Comparison of ENCODE assay signal across 1 cellular context in genomic region chr13:98142427-98143156, GRCh38.
TF ChIP-seq lines count a peak whose summit lies in the region.

TSS of gene FARP1 (plus strand) at chr13:98143094. CDS start at chr13:98213243, 70,149 bp downstream.

TF ChIP-seq in HepG2, 621 proteins besides CTCF, POLR2A, EP300 and RAD21 (continued from another document and continues in another):
- 0 out of 2 replicates have a peak, but pooled peaks have one; percentile 69 for TF ChIP-seq ZBTB34 (CRISPR knock-in tag; IDR thresholded peaks at IDR 0.05)
- no peak for TF ChIP-seq MAF1 (CRISPR knock-in tag; IDR thresholded peaks at IDR 0.05; ENCODE audit: borderline replicate concordance)
- TF ChIP-seq ZNF446 (CRISPR knock-in tag; IDR thresholded peaks at IDR 0.05), result peak; percentile 74; the same call in 1 of the 2 replicates
- no peak; the same call in 1 of the 2 replicates for TF ChIP-seq CCDC6 (CRISPR knock-in tag; IDR thresholded peaks at IDR 0.05)
- TF ChIP-seq HNRNPUL1 (IDR thresholded peaks at IDR 0.05; ENCODE audit: low read depth, low read length), result no peak
- TF ChIP-seq ATF7 (IDR thresholded peaks at IDR 0.05), result no peak
- TF ChIP-seq ATF7 (CRISPR knock-in tag; IDR thresholded peaks at IDR 0.05), result peak; percentile 68; the same call in 1 of the 2 replicates
- no peak for TF ChIP-seq CBFB (CRISPR knock-in tag; IDR thresholded peaks at IDR 0.05)
- TF ChIP-seq ZSCAN25 (CRISPR knock-in tag; IDR thresholded peaks at IDR 0.05), result no peak
- TF ChIP-seq GLI4 (CRISPR knock-in tag; IDR thresholded peaks at IDR 0.05; ENCODE audit: borderline replicate concordance), result no peak
- TF ChIP-seq ZNF512 (CRISPR knock-in tag; IDR thresholded peaks at IDR 0.05), result no peak
- TF ChIP-seq, protein P1, sequence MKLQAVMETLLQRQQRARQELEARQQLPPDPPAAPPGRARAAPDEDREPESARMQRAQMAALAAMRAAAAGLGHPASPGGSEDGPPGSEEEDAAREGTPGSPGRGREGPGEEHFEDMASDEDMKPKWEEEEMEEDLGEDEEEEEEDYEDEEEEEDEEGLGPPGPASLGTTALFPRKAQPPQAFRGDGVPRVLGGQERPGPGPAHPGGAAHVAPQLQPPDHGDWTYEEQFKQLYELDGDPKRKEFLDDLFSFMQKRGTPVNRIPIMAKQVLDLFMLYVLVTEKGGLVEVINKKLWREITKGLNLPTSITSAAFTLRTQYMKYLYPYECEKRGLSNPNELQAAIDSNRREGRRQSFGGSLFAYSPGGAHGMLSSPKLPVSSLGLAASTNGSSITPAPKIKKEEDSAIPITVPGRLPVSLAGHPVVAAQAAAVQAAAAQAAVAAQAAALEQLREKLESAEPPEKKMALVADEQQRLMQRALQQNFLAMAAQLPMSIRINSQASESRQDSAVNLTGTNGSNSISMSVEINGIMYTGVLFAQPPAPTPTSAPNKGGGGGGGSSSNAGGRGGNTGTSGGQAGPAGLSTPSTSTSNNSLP (IDR thresholded peaks at IDR 0.05; ENCODE audit: low read depth, low read length), result no peak
- TF ChIP-seq HNF4G (IDR thresholded peaks at IDR 0.05; ENCODE audit: borderline replicate concordance, low read depth, low read length), result 0 out of 2 replicates have a peak, but pooled peaks have one; percentile 5
- TF ChIP-seq HNF4G (CRISPR knock-in tag; IDR thresholded peaks at IDR 0.05; ENCODE audit: borderline replicate concordance, low read depth), result no peak; the same call in 1 of the 2 replicates
- TF ChIP-seq TCF7 (IDR thresholded peaks at IDR 0.05; ENCODE audit: low read depth), result no peak
- TF ChIP-seq PHF5A (CRISPR knock-in tag; IDR thresholded peaks at IDR 0.05; ENCODE audit: low read depth, unreplicated experiment), result no peak
- peak; percentile 83 for TF ChIP-seq RBFOX2 (IDR thresholded peaks at IDR 0.05; ENCODE audit: low read depth, low read length)
- TF ChIP-seq MATR3 (CRISPR knock-in tag; IDR thresholded peaks at IDR 0.05), result no peak
- peak; percentile 66; the same call in 1 of the 2 replicates for TF ChIP-seq ZSCAN22 (CRISPR knock-in tag; IDR thresholded peaks at IDR 0.05)
- no peak for TF ChIP-seq CAMTA2 (CRISPR knock-in tag; IDR thresholded peaks at IDR 0.05; ENCODE audit: borderline replicate concordance)
- TF ChIP-seq SSRP1 (CRISPR knock-in tag; IDR thresholded peaks at IDR 0.05), result no peak
- peak; percentile 81 for TF ChIP-seq ZNF350 (CRISPR knock-in tag; IDR thresholded peaks at IDR 0.05; ENCODE audit: borderline replicate concordance, low read depth)
- TF ChIP-seq ZNF451 (CRISPR knock-in tag; IDR thresholded peaks at IDR 0.05), result peak; percentile 68; the same call in 1 of the 2 replicates
- TF ChIP-seq, protein P2, sequence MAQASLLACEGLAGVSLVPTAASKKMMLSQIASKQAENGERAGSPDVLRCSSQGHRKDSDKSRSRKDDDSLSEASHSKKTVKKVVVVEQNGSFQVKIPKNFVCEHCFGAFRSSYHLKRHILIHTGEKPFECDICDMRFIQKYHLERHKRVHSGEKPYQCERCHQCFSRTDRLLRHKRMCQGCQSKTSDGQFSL (CRISPR knock-in tag; IDR thresholded peaks at IDR 0.05), result peak; percentile 51
- TF ChIP-seq, protein P3, sequence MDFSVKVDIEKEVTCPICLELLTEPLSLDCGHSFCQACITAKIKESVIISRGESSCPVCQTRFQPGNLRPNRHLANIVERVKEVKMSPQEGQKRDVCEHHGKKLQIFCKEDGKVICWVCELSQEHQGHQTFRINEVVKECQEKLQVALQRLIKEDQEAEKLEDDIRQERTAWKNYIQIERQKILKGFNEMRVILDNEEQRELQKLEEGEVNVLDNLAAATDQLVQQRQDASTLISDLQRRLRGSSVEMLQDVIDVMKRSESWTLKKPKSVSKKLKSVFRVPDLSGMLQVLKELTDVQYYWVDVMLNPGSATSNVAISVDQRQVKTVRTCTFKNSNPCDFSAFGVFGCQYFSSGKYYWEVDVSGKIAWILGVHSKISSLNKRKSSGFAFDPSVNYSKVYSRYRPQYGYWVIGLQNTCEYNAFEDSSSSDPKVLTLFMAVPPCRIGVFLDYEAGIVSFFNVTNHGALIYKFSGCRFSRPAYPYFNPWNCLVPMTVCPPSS (IDR thresholded peaks at IDR 0.05), result no peak
- no peak for TF ChIP-seq ZNF549 (CRISPR knock-in tag; IDR thresholded peaks at IDR 0.05)
- TF ChIP-seq MED8 (CRISPR knock-in tag; IDR thresholded peaks at IDR 0.05; ENCODE audit: insufficient replicate concordance), result peak; percentile 30
- no peak for TF ChIP-seq ZBTB49 (CRISPR knock-in tag; IDR thresholded peaks at IDR 0.05; ENCODE audit: borderline replicate concordance)
- TF ChIP-seq ELF3 (CRISPR knock-in tag; IDR thresholded peaks at IDR 0.05), result peak; percentile 27; the same call in 1 of the 2 replicates
- TF ChIP-seq, protein P4, sequence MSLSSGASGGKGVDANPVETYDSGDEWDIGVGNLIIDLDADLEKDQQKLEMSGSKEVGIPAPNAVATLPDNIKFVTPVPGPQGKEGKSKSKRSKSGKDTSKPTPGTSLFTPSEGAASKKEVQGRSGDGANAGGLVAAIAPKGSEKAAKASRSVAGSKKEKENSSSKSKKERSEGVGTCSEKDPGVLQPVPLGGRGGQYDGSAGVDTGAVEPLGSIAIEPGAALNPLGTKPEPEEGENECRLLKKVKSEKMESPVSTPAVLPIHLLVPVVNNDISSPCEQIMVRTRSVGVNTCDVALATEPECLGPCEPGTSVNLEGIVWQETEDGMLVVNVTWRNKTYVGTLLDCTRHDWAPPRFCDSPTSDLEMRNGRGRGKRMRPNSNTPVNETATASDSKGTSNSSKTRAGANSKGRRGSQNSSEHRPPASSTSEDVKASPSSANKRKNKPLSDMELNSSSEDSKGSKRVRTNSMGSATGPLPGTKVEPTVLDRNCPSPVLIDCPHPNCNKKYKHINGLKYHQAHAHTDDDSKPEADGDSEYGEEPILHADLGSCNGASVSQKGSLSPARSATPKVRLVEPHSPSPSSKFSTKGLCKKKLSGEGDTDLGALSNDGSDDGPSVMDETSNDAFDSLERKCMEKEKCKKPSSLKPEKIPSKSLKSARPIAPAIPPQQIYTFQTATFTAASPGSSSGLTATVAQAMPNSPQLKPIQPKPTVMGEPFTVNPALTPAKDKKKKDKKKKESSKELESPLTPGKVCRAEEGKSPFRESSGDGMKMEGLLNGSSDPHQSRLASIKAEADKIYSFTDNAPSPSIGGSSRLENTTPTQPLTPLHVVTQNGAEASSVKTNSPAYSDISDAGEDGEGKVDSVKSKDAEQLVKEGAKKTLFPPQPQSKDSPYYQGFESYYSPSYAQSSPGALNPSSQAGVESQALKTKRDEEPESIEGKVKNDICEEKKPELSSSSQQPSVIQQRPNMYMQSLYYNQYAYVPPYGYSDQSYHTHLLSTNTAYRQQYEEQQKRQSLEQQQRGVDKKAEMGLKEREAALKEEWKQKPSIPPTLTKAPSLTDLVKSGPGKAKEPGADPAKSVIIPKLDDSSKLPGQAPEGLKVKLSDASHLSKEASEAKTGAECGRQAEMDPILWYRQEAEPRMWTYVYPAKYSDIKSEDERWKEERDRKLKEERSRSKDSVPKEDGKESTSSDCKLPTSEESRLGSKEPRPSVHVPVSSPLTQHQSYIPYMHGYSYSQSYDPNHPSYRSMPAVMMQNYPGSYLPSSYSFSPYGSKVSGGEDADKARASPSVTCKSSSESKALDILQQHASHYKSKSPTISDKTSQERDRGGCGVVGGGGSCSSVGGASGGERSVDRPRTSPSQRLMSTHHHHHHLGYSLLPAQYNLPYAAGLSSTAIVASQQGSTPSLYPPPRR (CRISPR knock-in tag; IDR thresholded peaks at IDR 0.05; ENCODE audit: borderline replicate concordance), result peak; percentile 70
- TF ChIP-seq TRIM24 (CRISPR knock-in tag; IDR thresholded peaks at IDR 0.05), result no peak
- TF ChIP-seq NFE2 (CRISPR knock-in tag; IDR thresholded peaks at IDR 0.05), result no peak
- no peak for TF ChIP-seq CBX2 (IDR thresholded peaks at IDR 0.05; ENCODE audit: low read depth, low read length)
- TF ChIP-seq CBX2 (CRISPR knock-in tag; IDR thresholded peaks at IDR 0.05; ENCODE audit: low read depth), result no peak
- no peak for TF ChIP-seq SIN3B (IDR thresholded peaks at IDR 0.05; ENCODE audit: low read length)
- TF ChIP-seq TBP (CRISPR knock-in tag; IDR thresholded peaks at IDR 0.05), result no peak; the same call in 1 of the 2 replicates
- 0 out of 2 replicates have a peak, but pooled peaks have one; percentile 39 for TF ChIP-seq ZNF816 (CRISPR knock-in tag; IDR thresholded peaks at IDR 0.05; ENCODE audit: borderline replicate concordance)
- no peak for TF ChIP-seq FOSL2 (CRISPR knock-in tag; IDR thresholded peaks at IDR 0.05)
- TF ChIP-seq THAP8 (CRISPR knock-in tag; IDR thresholded peaks at IDR 0.05; ENCODE audit: borderline replicate concordance), result no peak
- TF ChIP-seq, protein P5, sequence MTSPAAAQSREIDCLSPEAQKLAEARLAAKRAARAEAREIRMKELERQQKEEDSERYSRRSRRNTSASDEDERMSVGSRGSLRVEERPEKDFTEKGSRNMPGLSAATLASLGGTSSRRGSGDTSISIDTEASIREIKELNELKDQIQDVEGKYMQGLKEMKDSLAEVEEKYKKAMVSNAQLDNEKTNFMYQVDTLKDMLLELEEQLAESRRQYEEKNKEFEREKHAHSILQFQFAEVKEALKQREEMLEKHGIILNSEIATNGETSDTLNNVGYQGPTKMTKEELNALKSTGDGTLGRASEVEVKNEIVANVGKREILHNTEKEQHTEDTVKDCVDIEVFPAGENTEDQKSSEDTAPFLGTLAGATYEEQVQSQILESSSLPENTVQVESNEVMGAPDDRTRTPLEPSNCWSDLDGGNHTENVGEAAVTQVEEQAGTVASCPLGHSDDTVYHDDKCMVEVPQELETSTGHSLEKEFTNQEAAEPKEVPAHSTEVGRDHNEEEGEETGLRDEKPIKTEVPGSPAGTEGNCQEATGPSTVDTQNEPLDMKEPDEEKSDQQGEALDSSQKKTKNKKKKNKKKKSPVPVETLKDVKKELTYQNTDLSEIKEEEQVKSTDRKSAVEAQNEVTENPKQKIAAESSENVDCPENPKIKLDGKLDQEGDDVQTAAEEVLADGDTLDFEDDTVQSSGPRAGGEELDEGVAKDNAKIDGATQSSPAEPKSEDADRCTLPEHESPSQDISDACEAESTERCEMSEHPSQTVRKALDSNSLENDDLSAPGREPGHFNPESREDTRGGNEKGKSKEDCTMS (CRISPR knock-in tag; conservative IDR thresholded peaks at IDR 0.05), result no peak
- no peak for TF ChIP-seq ZBTB1 (CRISPR knock-in tag; IDR thresholded peaks at IDR 0.05; ENCODE audit: borderline replicate concordance)
- peak; percentile 53; the same call in 1 of the 2 replicates for TF ChIP-seq ZNF574 (CRISPR knock-in tag; IDR thresholded peaks at IDR 0.05)
